ENCODE assay signal across 1 cellular context in genomic region chr5:126531543-126532120, GRCh38.
TF ChIP-seq lines count a peak whose summit lies in the region.

No MANE protein-coding gene starts in this region.

TF ChIP-seq in IMR-90, 13 proteins besides CTCF, POLR2A, EP300 and RAD21 (continued from another document):
- no peak for TF ChIP-seq NFE2L2 (IDR thresholded peaks at IDR 0.05; ENCODE audit: low read depth, low read length)
- TF ChIP-seq USF2 (IDR thresholded peaks at IDR 0.05; ENCODE audit: low read depth, low read length) = no peak
- TF ChIP-seq CHD1 (IDR thresholded peaks at IDR 0.05; ENCODE audit: low read depth, low read length) = no peak
